Comparison of ENCODE assay signal across 8 cellular contexts in the genomic region with DNA sequence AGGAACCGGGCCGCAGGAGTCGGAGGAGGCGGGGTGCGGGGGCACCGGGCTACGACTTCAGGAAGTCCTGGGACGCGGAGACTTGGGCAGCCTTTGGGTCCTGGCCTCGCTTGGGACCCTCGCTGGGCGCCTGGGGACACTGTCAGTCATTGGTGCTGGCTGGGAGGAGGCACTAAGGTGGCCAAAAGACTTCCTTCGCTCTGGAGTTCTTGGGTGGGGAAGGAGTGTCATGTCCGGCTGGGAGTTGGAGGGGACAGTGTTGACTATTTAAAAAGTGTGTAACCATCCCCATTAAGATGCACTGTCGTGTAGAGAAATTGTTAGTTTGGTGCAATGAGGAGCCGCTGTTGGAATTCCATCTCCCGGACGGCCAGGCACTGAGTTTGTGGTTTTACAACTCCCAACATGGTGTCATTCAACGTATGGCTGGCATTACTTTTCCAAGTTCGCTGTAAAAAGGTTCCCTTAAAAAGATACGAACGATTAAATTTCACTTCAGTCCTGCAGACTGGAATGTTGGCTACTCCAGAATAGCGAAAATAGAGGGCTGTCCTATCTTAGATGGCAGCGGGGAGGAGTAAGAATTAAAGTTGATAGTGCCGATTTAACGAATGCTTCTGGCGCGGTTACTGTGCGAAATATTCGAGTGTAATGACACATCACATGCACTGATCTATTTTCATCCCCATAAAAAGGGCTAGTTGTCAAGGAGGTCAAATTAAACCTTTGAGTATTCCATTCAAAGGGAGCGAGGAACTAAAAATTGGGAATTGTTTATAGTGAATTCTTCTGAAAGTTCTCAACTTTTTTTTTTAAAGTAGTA. TPM values are rescaled to one million over a fixed set of nuclear protein-coding genes. Genes with fewer than 3 reads are reported as not detected.
DNase-seq lines count a peak whose midpoint lies in the region; ATAC-seq and TF ChIP-seq lines count a peak whose summit lies in the region.

No MANE protein-coding gene starts in this region.

- H3K27ac Mint-ChIP-seq in activated naive CD8-positive, alpha-beta T cell treated with anti-CD3 and anti-CD28 coated beads for 36 hours = peak overlapping the region; percentile 80

- no peaks in the 10 kb centered on the region for H3K9me2 ChIP-seq in hepatocyte (replicated peaks; ENCODE audit: insufficient read depth)

- H3K4me2 ChIP-seq in hepatocyte = peak overlapping the region; percentile 81
- peak overlapping the region; percentile 85 for H3K4me2 ChIP-seq in skeletal muscle satellite cell (ENCODE audit: low read length)

- DNase-seq in GM03348 (ENCODE audit: low spot score) = peak; percentile 40
- peak; percentile 6 for DNase-seq in HuH-7.5 (ENCODE audit: low spot score)
- DNase-seq in activated naive CD8-positive, alpha-beta T cell treated with anti-CD3 and anti-CD28 coated beads for 36 hours = no peak
- DNase-seq in hepatocyte (ENCODE audit: low spot score) = peak; percentile 25
- DNase-seq in occipital lobe (lab: John Stamatoyannopoulos, UW) = no peak

- H4K20me1 ChIP-seq in hepatocyte (ENCODE audit: insufficient read depth, poor library complexity, severe bottlenecking) = peaks cover 44% of the 10 kb centered on the region

- WGBS in hepatocyte (ENCODE audit: low lambda C conversion rate, missing lambda C conversion rate) = under 1% methylated on average over 31 of the region's 31 CpGs

- H2AFZ ChIP-seq in hepatocyte = peak overlapping the region; percentile 47

- H3K9ac ChIP-seq in skeletal muscle satellite cell (ENCODE audit: low read depth, low read length) = peak overlapping the region; percentile 94

- peaks cover 77% of the 10 kb centered on the region for H3K79me2 ChIP-seq in hepatocyte

- peaks cover 9% of the 10 kb centered on the region for H3K9me3 Mint-ChIP-seq in activated naive CD8-positive, alpha-beta T cell treated with anti-CD3 and anti-CD28 coated beads for 36 hours

- TF ChIP-seq CTCF in hepatocyte (IDR thresholded peaks at IDR 0.05; ENCODE audit: poor library complexity) = no peak

- peaks cover 53% of the 10 kb centered on the region for H3K4me1 Mint-ChIP-seq in activated naive CD8-positive, alpha-beta T cell treated with anti-CD3 and anti-CD28 coated beads for 36 hours

- H3K36me3 ChIP-seq in hepatocyte (replicated peaks; ENCODE audit: insufficient read depth, low read depth) (no peaks in the 10 kb centered on the region), skeletal muscle satellite cell (ENCODE audit: insufficient read depth, low read length) (peaks cover 3% of the 10 kb centered on the region)

- no peaks in the 10 kb centered on the region for H3K9me3 ChIP-seq in hepatocyte (ENCODE audit: low read depth)
- H3K9me3 ChIP-seq in skeletal muscle satellite cell (replicated peaks; ENCODE audit: low read length) = no peaks in the 10 kb centered on the region

- H3K4me1 ChIP-seq in hepatocyte (ENCODE audit: insufficient read depth) (peaks cover 9% of the 10 kb centered on the region), skeletal muscle satellite cell (ENCODE audit: control insufficient read depth, insufficient read depth, low read length) (peaks cover 19% of the 10 kb centered on the region)

- H3K27me3 ChIP-seq in hepatocyte (no peaks in the 10 kb centered on the region), skeletal muscle satellite cell (ENCODE audit: control insufficient read depth, insufficient read depth, low read length) (no peaks in the 10 kb centered on the region)

- H3K27ac ChIP-seq in hepatocyte = peak overlapping the region; percentile 96

- ATAC-seq in GM21737 (IDR thresholded peaks at IDR 0.05; ENCODE audit: unreplicated experiment) = no peak
- ATAC-seq in HG02610 (IDR thresholded peaks at IDR 0.05; ENCODE audit: unreplicated experiment) = no peak

- no peaks in the 10 kb centered on the region for H3K27me3 Mint-ChIP-seq in activated naive CD8-positive, alpha-beta T cell treated with anti-CD3 and anti-CD28 coated beads for 36 hours

- peak overlapping the region; percentile 93 for H3K4me3 Mint-ChIP-seq in activated naive CD8-positive, alpha-beta T cell treated with anti-CD3 and anti-CD28 coated beads for 36 hours

- peak overlapping the region; percentile 54 for H3K4me3 ChIP-seq in hepatocyte
- peak overlapping the region; percentile 98 for H3K4me3 ChIP-seq in skeletal muscle satellite cell (ENCODE audit: low read length)

- H3K36me3 Mint-ChIP-seq in activated naive CD8-positive, alpha-beta T cell treated with anti-CD3 and anti-CD28 coated beads for 36 hours = peaks cover 30% of the 10 kb centered on the region

RNA-seq across cellular contexts. Expression of a gene that starts 0.8 kb away (rescaled TPM):
- 10 to 100 TPM; 19.1 to 19.6 TPM for total RNA-seq in activated naive CD8-positive, alpha-beta T cell treated with anti-CD3 and anti-CD28 coated beads for 36 hours
- 80.7 and 91.4 TPM in 2 replicates for total RNA-seq in hepatocyte
- 27.1 and 30.2 TPM in 2 replicates for polyA plus RNA-seq in hepatocyte
- 50.5 and 51.0 TPM in 2 replicates for total RNA-seq in skeletal muscle satellite cell (2012; rRNA removed)
- total RNA-seq in occipital lobe = 32.6 TPM

RNA-seq across cellular contexts. Expression of a gene that starts 33.3 kb away (rescaled TPM):
- total RNA-seq in activated naive CD8-positive, alpha-beta T cell treated with anti-CD3 and anti-CD28 coated beads for 36 hours = 1 to 10 TPM in 1 of 2 experiments, under 1 TPM in 1; 0.36 to 1.1 TPM
- 17.2 and 23.2 TPM in 2 replicates for total RNA-seq in hepatocyte
- polyA plus RNA-seq in hepatocyte = 4.2 and 7.2 TPM in 2 replicates
- 21.4 and 28.4 TPM in 2 replicates for total RNA-seq in skeletal muscle satellite cell (2012; rRNA removed)
- 43.7 TPM for total RNA-seq in occipital lobe

Comparison
In these comparisons a context has a peak if more than half of its experiments do, and no peak if none do; other contexts are left out.
1. DNase-seq: peak in GM03348 (single experiment), HuH-7.5 (single experiment) and hepatocyte (single experiment); none in activated naive CD8-positive, alpha-beta T cell treated with anti-CD3 and anti-CD28 coated beads for 36 hours (single experiment) and occipital lobe (single experiment).